In genomic region chr3:82130056-82130455, GRCh38 we compare ENCODE assay signal across 17 cellular contexts.
DNase-seq lines count a peak whose midpoint lies in the region; ATAC-seq, FAIRE-seq and TF ChIP-seq lines count a peak whose summit lies in the region.
"Had no signal": no experiment of that assay in that cellular context is flagged by ENCODE, and none has a peak within 500 bp of the region (broad histone marks: within the 10 kb centered on the region; RNA-seq: fewer than 3 reads in every experiment).

No MANE protein-coding gene starts in this region.

- H3K4me3 ChIP-seq in endothelial cell of umbilical vein (replicated peaks in 1 of 3; ENCODE audit: insufficient read depth in 1 of 3, low read depth in 1 of 3, low read length in 3 of 3): no peak overlapping the region
- H3K4me3 ChIP-seq: SJSA1, stomach had no signal

- peaks cover 4 to 19% of the 10 kb centered on the region in 2 donors for H3K4me1 Mint-ChIP-seq in stimulated activated naive B cell treated with anti-CD40 and anti-IgM and Interleukin-4, amounts not matched to agents 10 μg/mL and 1 μg/mL and 100 μg/mL, for 72 hours
- no peaks in the 10 kb centered on the region for H3K4me1 Mint-ChIP-seq in activated CD4-positive, alpha-beta memory T cell treated with anti-CD3 and anti-CD28 coated beads, Interleukin-2, amount 10 ng/mL, durations not matched to agents 7 days and 5 days
- H3K4me1 Mint-ChIP-seq in osteocyte (ENCODE audit: unreplicated experiment): peaks cover 3% of the 10 kb centered on the region
- H3K4me1 Mint-ChIP-seq in naive thymus-derived CD8-positive, alpha-beta T cell: peaks cover 0 to 15% (median 0%) of the 10 kb centered on the region in 4 donors
- H3K4me1 Mint-ChIP-seq: neural crest cell had no signal

- TF ChIP-seq CTCF in endothelial cell of umbilical vein (IDR thresholded peaks at IDR 0.05; ENCODE audit: extremely low read depth in 1 of 2, insufficient read depth in 1 of 2, low read depth in 1 of 2, low read length in 2 of 2) (no peak), osteocyte (IDR thresholded peaks at IDR 0.05) (no peak)

- peak; percentile 34 for ATAC-seq in Right ventricle myocardium superior (ENCODE audit: poor library complexity)
- ATAC-seq in stimulated activated naive B cell treated with anti-CD40 and anti-IgM and Interleukin-4, amounts not matched to agents 10 μg/mL and 1 μg/mL and 100 μg/mL, for 72 hours (replicated peaks): peak; percentile 88 to 91
- no peak for ATAC-seq in naive thymus-derived CD8-positive, alpha-beta T cell
- ATAC-seq: activated naive CD4-positive, alpha-beta T cell treated with anti-CD3 and anti-CD28 coated beads, Interleukin-2, amount 50 U/mL, for 72 hours had no signal

- DNase-seq in Right ventricle myocardium superior: no peak
- DNase-seq in cardiac septum (ENCODE audit: low spot score): no peak
- peak; percentile 72 for DNase-seq in NOMO-1 treated with dmso at 0.1 percent for 144 hours (lab: John Stamatoyannopoulos, UW; ENCODE audit: unreplicated experiment)
- DNase-seq in endothelial cell of umbilical vein (ENCODE audit: low read depth, low spot score): no peak
- DNase-seq in stimulated activated naive B cell treated with anti-CD40 and anti-IgM and Interleukin-4, amounts not matched to agents 10 μg/mL and 1 μg/mL and 100 μg/mL, for 72 hours: no peak
- DNase-seq in activated CD4-positive, alpha-beta memory T cell treated with anti-CD3 and anti-CD28 coated beads, Interleukin-2, amount 10 ng/mL, durations not matched to agents 7 days and 5 days: no peak
- DNase-seq in osteocyte (ENCODE audit: extremely low spot score, unreplicated experiment): no peak
- DNase-seq in naive thymus-derived CD8-positive, alpha-beta T cell: no peak
- DNase-seq: central memory CD4-positive, alpha-beta T cell; COR-L47; NCI-H2081; NCI-H774; stomach had no signal

- H3K79me2 ChIP-seq in endothelial cell of umbilical vein (ENCODE audit: control insufficient read depth, insufficient read depth, low read length): no peaks in the 10 kb centered on the region

- POLR2A ChIA-PET in endothelial cell of umbilical vein (lab: Charles Lee): no interaction called here
- POLR2A ChIA-PET in activated CD4-positive, alpha-beta memory T cell treated with anti-CD3 and anti-CD28 coated beads, Interleukin-2, amount 10 ng/mL, durations not matched to agents 7 days and 5 days (lab: Charles Lee): no interaction called here
- POLR2A ChIA-PET in naive thymus-derived CD8-positive, alpha-beta T cell (lab: Charles Lee): no interaction called here

- no TSS peak for BruUV-seq in endothelial cell of umbilical vein (replicated peaks; lab: Mats Ljungman, UMichigan)

- H3K4me2 ChIP-seq in endothelial cell of umbilical vein (ENCODE audit: insufficient read depth, low read length): no peak overlapping the region
- H3K4me2 ChIP-seq: KMS-11 had no signal

- H3K36me3 Mint-ChIP-seq in stimulated activated naive B cell treated with anti-CD40 and anti-IgM and Interleukin-4, amounts not matched to agents 10 μg/mL and 1 μg/mL and 100 μg/mL, for 72 hours: no peaks in the 10 kb centered on the region
- H3K36me3 Mint-ChIP-seq in activated CD4-positive, alpha-beta memory T cell treated with anti-CD3 and anti-CD28 coated beads, Interleukin-2, amount 10 ng/mL, durations not matched to agents 7 days and 5 days (ENCODE audit: low read depth): no peaks in the 10 kb centered on the region
- H3K36me3 Mint-ChIP-seq in osteocyte (ENCODE audit: unreplicated experiment): no peaks in the 10 kb centered on the region
- H3K36me3 Mint-ChIP-seq in naive thymus-derived CD8-positive, alpha-beta T cell: no peaks in the 10 kb centered on the region
- H3K36me3 Mint-ChIP-seq: activated naive CD4-positive, alpha-beta T cell treated with anti-CD3 and anti-CD28 coated beads, Interleukin-2, amount 50 U/mL, for 72 hours had no signal

- dilution Hi-C loops in endothelial cell of umbilical vein (cut with MboI; ENCODE audit: extremely low pct_ligation_motif_present, low sequenced_read_pairs): no loop called here

- intact Hi-C loops in Right ventricle myocardium superior (cut with DNase I): loop anchor here (10.0 kb wide), 1 partner anchor 465 kb away; no protein-coding TSS in a partner anchor
- intact Hi-C loops in cardiac septum (cut with DNase I): loop anchor here (5.0 kb wide), 2 partner anchors 223 to 463 kb away; no protein-coding TSS in a partner anchor
- intact Hi-C loops in endothelial cell of umbilical vein (cut with micrococcal nuclease): no loop called here

- H3K27me3 ChIP-seq in endothelial cell of umbilical vein (ENCODE audit: control insufficient read depth in 2 of 2, insufficient read depth in 2 of 2, low read length in 2 of 2): no peaks in the 10 kb centered on the region
- H3K27me3 ChIP-seq: SJSA1, stomach had no signal

- H4K20me1 ChIP-seq in endothelial cell of umbilical vein (replicated peaks; ENCODE audit: control insufficient read depth, extremely low read depth, insufficient read depth, low read length): no peaks in the 10 kb centered on the region

- no peaks in the 10 kb centered on the region for H3K9me3 ChIP-seq in endothelial cell of umbilical vein (replicated peaks; ENCODE audit: control insufficient read depth, insufficient read depth, low read length)
- H3K9me3 ChIP-seq: SJSA1, stomach had no signal

- H3K27ac Mint-ChIP-seq in stimulated activated naive B cell treated with anti-CD40 and anti-IgM and Interleukin-4, amounts not matched to agents 10 μg/mL and 1 μg/mL and 100 μg/mL, for 72 hours: peak overlapping the region; percentile 34
- H3K27ac Mint-ChIP-seq in activated CD4-positive, alpha-beta memory T cell treated with anti-CD3 and anti-CD28 coated beads, Interleukin-2, amount 10 ng/mL, durations not matched to agents 7 days and 5 days: no peak overlapping the region
- H3K27ac Mint-ChIP-seq in osteocyte (ENCODE audit: unreplicated experiment): no peak overlapping the region
- no peak overlapping the region for H3K27ac Mint-ChIP-seq in naive thymus-derived CD8-positive, alpha-beta T cell
- H3K27ac Mint-ChIP-seq: activated naive CD4-positive, alpha-beta T cell treated with anti-CD3 and anti-CD28 coated beads, Interleukin-2, amount 50 U/mL, for 72 hours had no signal

- H3K9me1 ChIP-seq in endothelial cell of umbilical vein (replicated peaks; ENCODE audit: control insufficient read depth, extremely low read depth, insufficient read depth, low read length): no peaks in the 10 kb centered on the region

- H3K27me3 Mint-ChIP-seq in stimulated activated naive B cell treated with anti-CD40 and anti-IgM and Interleukin-4, amounts not matched to agents 10 μg/mL and 1 μg/mL and 100 μg/mL, for 72 hours: no peaks in the 10 kb centered on the region
- no peaks in the 10 kb centered on the region for H3K27me3 Mint-ChIP-seq in activated CD4-positive, alpha-beta memory T cell treated with anti-CD3 and anti-CD28 coated beads, Interleukin-2, amount 10 ng/mL, durations not matched to agents 7 days and 5 days
- H3K27me3 Mint-ChIP-seq in osteocyte (ENCODE audit: unreplicated experiment): no peaks in the 10 kb centered on the region
- peaks cover 0 to 3% (median 1%) of the 10 kb centered on the region in 5 donors for H3K27me3 Mint-ChIP-seq in naive thymus-derived CD8-positive, alpha-beta T cell

- H2AFZ ChIP-seq in endothelial cell of umbilical vein (ENCODE audit: low read depth, low read length): no peak overlapping the region

- no peaks in the 10 kb centered on the region for H3K36me3 ChIP-seq in endothelial cell of umbilical vein (ENCODE audit: control insufficient read depth in 2 of 2, extremely low read depth in 1 of 2, insufficient read depth in 2 of 2, low read length in 2 of 2)
- H3K36me3 ChIP-seq: SJSA1, stomach had no signal

- peak overlapping the region in 1 of 2 donors; percentile 5 for H3K4me3 Mint-ChIP-seq in stimulated activated naive B cell treated with anti-CD40 and anti-IgM and Interleukin-4, amounts not matched to agents 10 μg/mL and 1 μg/mL and 100 μg/mL, for 72 hours
- no peak overlapping the region for H3K4me3 Mint-ChIP-seq in activated CD4-positive, alpha-beta memory T cell treated with anti-CD3 and anti-CD28 coated beads, Interleukin-2, amount 10 ng/mL, durations not matched to agents 7 days and 5 days
- H3K4me3 Mint-ChIP-seq in osteocyte (ENCODE audit: unreplicated experiment): no peak overlapping the region
- H3K4me3 Mint-ChIP-seq in naive thymus-derived CD8-positive, alpha-beta T cell: no peak overlapping the region
- H3K4me3 Mint-ChIP-seq: neural crest cell had no signal

- CTCF ChIA-PET in endothelial cell of umbilical vein (lab: Charles Lee): interaction anchor here (0.9 to 2.0 kb wide), 5 partner anchors 10 to 777 kb away, joined by 3 to 5 read pairs (median 3); no protein-coding TSS in a partner anchor
- CTCF ChIA-PET in activated CD4-positive, alpha-beta memory T cell treated with anti-CD3 and anti-CD28 coated beads, Interleukin-2, amount 10 ng/mL, durations not matched to agents 7 days and 5 days (lab: Charles Lee): no interaction called here

- peak; percentile 8 for FAIRE-seq in endothelial cell of umbilical vein (lab: Jason Lieb, UNC)

- H3K9ac ChIP-seq in endothelial cell of umbilical vein (replicated peaks; ENCODE audit: extremely low read depth, insufficient read depth, low read length): no peak overlapping the region
- H3K9ac ChIP-seq: KMS-11 had no signal

- no peaks in the 10 kb centered on the region for H3K9me3 Mint-ChIP-seq in stimulated activated naive B cell treated with anti-CD40 and anti-IgM and Interleukin-4, amounts not matched to agents 10 μg/mL and 1 μg/mL and 100 μg/mL, for 72 hours
- H3K9me3 Mint-ChIP-seq in activated CD4-positive, alpha-beta memory T cell treated with anti-CD3 and anti-CD28 coated beads, Interleukin-2, amount 10 ng/mL, durations not matched to agents 7 days and 5 days: no peaks in the 10 kb centered on the region
- no peaks in the 10 kb centered on the region for H3K9me3 Mint-ChIP-seq in osteocyte (ENCODE audit: unreplicated experiment)
- H3K9me3 Mint-ChIP-seq in naive thymus-derived CD8-positive, alpha-beta T cell: no peaks in the 10 kb centered on the region
- H3K9me3 Mint-ChIP-seq: activated naive CD4-positive, alpha-beta T cell treated with anti-CD3 and anti-CD28 coated beads, Interleukin-2, amount 50 U/mL, for 72 hours had no signal

- TF ChIP-seq POLR2A in endothelial cell of umbilical vein (IDR thresholded peaks at IDR 0.05; ENCODE audit: low read depth, low read length): no peak

- H3K27ac ChIP-seq in endothelial cell of umbilical vein (ENCODE audit: insufficient read depth, low read depth, low read length): no peak overlapping the region
- H3K27ac ChIP-seq: KMS-11, SJSA1, stomach had no signal

- H3K4me1 ChIP-seq in endothelial cell of umbilical vein (ENCODE audit: control insufficient read depth, extremely low read depth, insufficient read depth, low read length): no peaks in the 10 kb centered on the region
- H3K4me1 ChIP-seq: SJSA1, stomach had no signal

TF ChIP-seq in endothelial cell of umbilical vein, 7 proteins besides CTCF, POLR2A, EP300 and RAD21 (continues in another document):
- TF ChIP-seq MAX (IDR thresholded peaks at IDR 0.05; ENCODE audit: insufficient read depth, insufficient read length) (no peak), POLR2AphosphoS5 (IDR thresholded peaks at IDR 0.05; ENCODE audit: insufficient read depth, low read depth, low read length) (no peak), MYC (IDR thresholded peaks at IDR 0.05; ENCODE audit: low read depth, low read length) (no peak)

Comparison
In these comparisons a context has a peak if more than half of its experiments do, and no peak if none do; other contexts are left out.
1. ATAC-seq: peak in Right ventricle myocardium superior (single experiment) and stimulated activated naive B cell treated with anti-CD40 and anti-IgM and Interleukin-4, amounts not matched to agents 10 μg/mL and 1 μg/mL and 100 μg/mL, for 72 hours (2 of 2); none in naive thymus-derived CD8-positive, alpha-beta T cell (0 of 2).